Comparison of ENCODE assay signal across 26 cellular contexts in the genomic region with DNA sequence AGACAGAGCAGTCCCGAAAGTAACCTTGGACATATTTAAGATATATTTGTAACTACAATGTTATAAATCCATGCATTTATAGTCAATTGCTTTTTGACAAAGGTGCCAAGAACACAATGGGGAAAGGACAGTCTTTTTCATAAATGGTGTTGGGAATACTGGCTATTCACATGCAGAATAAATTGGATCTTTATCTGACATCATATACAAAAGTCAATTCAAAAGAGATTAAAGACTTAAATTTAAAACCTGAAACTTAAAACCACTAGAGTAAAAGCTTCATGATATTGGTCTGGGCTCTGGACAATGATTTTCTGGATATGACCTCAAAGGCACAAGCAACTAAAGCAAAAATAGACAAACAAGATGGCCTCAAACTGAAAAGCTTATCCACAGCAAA.
"Had no signal": no experiment of that assay in that cellular context is flagged by ENCODE, and none has a peak within 500 bp of the region (broad histone marks: within the 10 kb centered on the region; RNA-seq: fewer than 3 reads in every experiment).

No MANE protein-coding gene starts in this region.

- H3K27me3 ChIP-seq: stomach, suprapubic skin, testis, thyroid gland, tibial artery, tibial nerve, transverse colon, upper lobe of left lung, upper lobe of right lung, uterus, vagina had no signal

- H3K27ac ChIP-seq: stomach, suprapubic skin, testis, thoracic aorta, thyroid gland, tibial artery, tibial nerve, transverse colon, upper lobe of left lung, upper lobe of right lung, uterus, vagina had no signal

- H3K4me3 ChIP-seq: stomach, suprapubic skin, testis, thoracic aorta, thyroid gland, tibial artery, tibial nerve, transverse colon, upper lobe of left lung, upper lobe of right lung, uterus, vagina had no signal

- H3K4me1 ChIP-seq: stomach, suprapubic skin, testis, thyroid gland, tibial artery, tibial nerve, transverse colon, upper lobe of left lung, upper lobe of right lung, uterus, vagina had no signal

- ATAC-seq: stimulated activated effector memory CD8-positive, alpha-beta T cell treated with anti-CD3 and anti-CD28 coated beads, Interleukin-12 subunit alpha, Interleukin-12 subunit beta, amount 100 ng/mL, for 72 hours; stimulated activated memory B cell treated with anti-CD40 and anti-IgM and Interleukin-4, amounts not matched to agents 10 μg/mL and 1 μg/mL and 100 μg/mL, for 72 hours; stimulated activated naive B cell treated with anti-CD40 and anti-IgM and Interleukin-4, amounts not matched to agents 10 μg/mL and 1 μg/mL and 100 μg/mL, for 72 hours; stimulated activated naive CD8-positive, alpha-beta T cell treated with anti-CD3 and anti-CD28 coated beads, Interleukin-15, amount 100 ng/mL, for 72 hours; stimulated activated naive CD8-positive, alpha-beta T cell treated with anti-CD3 and anti-CD28 coated beads, Interleukin-15, Interleukin-2, amounts not matched to agents 100 U/mL and 50 U/mL, for 24 hours; upper lobe of right lung had no signal

- DNase-seq: stimulated activated CD4-positive, alpha-beta T cell treated with anti-CD3 and anti-CD28 coated beads, Interleukin-2, amount 100 ng/mL, for 48 hours; stimulated activated CD4-positive, alpha-beta T cell treated with anti-CD3 and anti-CD28 coated beads, Interleukin-4, amount 100 ng/mL, for 1 hour; stimulated activated CD4-positive, alpha-beta T cell treated with anti-CD3 and anti-CD28 coated beads, Interleukin-4, amount 100 ng/mL, for 24 hours; stimulated activated CD4-positive, alpha-beta T cell treated with anti-CD3 and anti-CD28 coated beads, Interleukin-4, amount 100 ng/mL, for 4 hours; stimulated activated CD8-positive, alpha-beta memory T cell treated with anti-CD3 and anti-CD28 coated beads, Interleukin-4, amount 100 ng/mL, for 48 hours; stimulated activated naive B cell treated with anti-CD40 and anti-IgM and Interleukin-4, amounts not matched to agents 10 μg/mL and 1 μg/mL and 100 μg/mL, for 72 hours; stimulated activated naive CD4-positive, alpha-beta T cell; stimulated activated naive CD4-positive, alpha-beta T cell treated with Interleukin-2 at 50 U/mL for 16 hours; stimulated activated naive CD8-positive, alpha-beta T cell treated with anti-CD3 and anti-CD28 coated beads, Interleukin-15, amount 100 ng/mL, for 72 hours; stimulated activated naive CD8-positive, alpha-beta T cell treated with anti-CD3 and anti-CD28 coated beads, Interleukin-15, Interleukin-2, amounts not matched to agents 100 U/mL and 50 U/mL, for 24 hours; stomach; substantia nigra; testis; thyroid gland; tibial artery; transverse colon; trophoblast cell; upper lobe of left lung; upper lobe of right lung; uterus had no signal

- H3K36me3 ChIP-seq: stomach, suprapubic skin, thoracic aorta, thyroid gland, tibial artery, tibial nerve, transverse colon, upper lobe of left lung, upper lobe of right lung, uterus, vagina had no signal

- H3K9me3 ChIP-seq: testis, thoracic aorta, thyroid gland, tibial artery, tibial nerve, upper lobe of left lung, upper lobe of right lung, uterus, vagina had no signal
